8 cellular contexts compared by ENCODE assay signal in genomic region chr6:12605888-12606345, GRCh38.
A peak's percentile ranks its signal among the peaks of the same experiment; 100 is the strongest.
DNase-seq lines count a peak whose midpoint lies in the region; ATAC-seq and TF ChIP-seq lines count a peak whose summit lies in the region.

No MANE protein-coding gene starts in this region.

- WGBS in stomach, 5 donors, result 38 to 43% (median 41%) methylated on average over 7 of the region's 7 CpGs

- H3K9me3 Mint-ChIP-seq in memory B cell, result no peaks in the 10 kb centered on the region

- no peak for TF ChIP-seq EP300 in stomach (IDR thresholded peaks at IDR 0.05)

- no peak overlapping the region for H3K4me3 ChIP-seq in stomach

- peaks cover 0 to 9% (median 0%) of the 10 kb centered on the region in 3 donors for H3K27me3 ChIP-seq in stomach

- H3K36me3 Mint-ChIP-seq in T-helper 17 cell (ENCODE audit: low read depth) (no peaks in the 10 kb centered on the region), memory B cell (no peaks in the 10 kb centered on the region)

- intact Hi-C loops in stomach (cut with DNase I; ENCODE audit: low total_unique reads), result loop anchor here (10.0 kb wide), 1 partner anchor 951 kb away; no protein-coding TSS in a partner anchor

- TF ChIP-seq CTCF in stomach (IDR thresholded peaks at IDR 0.05), result peak in 5 of 7 experiments; percentile 30 to 72 (median 43)

- TF ChIP-seq POLR2A in stomach (IDR thresholded peaks at IDR 0.05), result no peak

- peak; percentile 65 for DNase-seq in activated effector memory CD4-positive, alpha-beta T cell treated with anti-CD3 and anti-CD28 coated beads, Interleukin-2, amount 50 U/mL, for 16 hours
- DNase-seq in activated effector memory CD4-positive, alpha-beta T cell treated with Interleukin-2 at 50 U/mL for 16 hours, result no peak
- peak; percentile 38 for DNase-seq in NCI-H146 (lab: John Stamatoyannopoulos, UW)
- DNase-seq in T-helper 17 cell, result peak in 1 of 3 donors; percentile 5
- peak; percentile 89 for DNase-seq in dermis blood vessel endothelial cell
- DNase-seq in memory B cell (ENCODE audit: low spot score in 2 of 2), result peak; percentile 53 to 57
- DNase-seq in stomach, result peak; percentile 53

- peaks cover 0 to 12% (median 0%) of the 10 kb centered on the region in 4 donors for H3K4me1 ChIP-seq in stomach

- peak; percentile 43 for ATAC-seq in HG02623 (IDR thresholded peaks at IDR 0.05; ENCODE audit: unreplicated experiment)
- peak; percentile 65 for ATAC-seq in T-helper 17 cell
- ATAC-seq in memory B cell (ENCODE audit: low read depth), result peak; percentile 86

- H3K9me3 ChIP-seq in T-helper 17 cell (ENCODE audit: control insufficient read depth, low read length, poor library complexity, severe bottlenecking) (no peaks in the 10 kb centered on the region), stomach (no peaks in the 10 kb centered on the region)

- H3K4me3 Mint-ChIP-seq in T-helper 17 cell (peak overlapping the region; percentile 19), memory B cell (peak overlapping the region; percentile 88)

- no peak overlapping the region for H3K27ac Mint-ChIP-seq in T-helper 17 cell
- H3K27ac Mint-ChIP-seq in memory B cell, result no peak overlapping the region

- H3K4me1 Mint-ChIP-seq in T-helper 17 cell, result peaks cover 3% of the 10 kb centered on the region
- H3K4me1 Mint-ChIP-seq in memory B cell, result peaks cover 27% of the 10 kb centered on the region

- no peak overlapping the region for H3K27ac ChIP-seq in stomach

- no peaks in the 10 kb centered on the region for H3K36me3 ChIP-seq in stomach

- H3K27me3 Mint-ChIP-seq in T-helper 17 cell (peaks cover 55% of the 10 kb centered on the region), memory B cell (peaks cover 2% of the 10 kb centered on the region)
